8 cellular contexts compared by ENCODE assay signal in genomic region chr5:96936431-96937221, GRCh38. TPM values are rescaled to one million over a fixed set of nuclear protein-coding genes. Genes with fewer than 3 reads are reported as not detected.
DNase-seq lines count a peak whose midpoint lies in the region; ATAC-seq and TF ChIP-seq lines count a peak whose summit lies in the region.

No MANE protein-coding gene starts in this region.

- no peak for TF ChIP-seq CTCF in KMS-11 (conservative IDR thresholded peaks at IDR 0.05; ENCODE audit: low read depth, low read length)

- H3K9ac ChIP-seq in KMS-11: peak overlapping the region; percentile 88; the same call in 1 of the 2 replicates

- no peaks in the 10 kb centered on the region for H3K27me3 ChIP-seq in KMS-11 (ENCODE audit: insufficient read depth, low read depth)

- peak; percentile 25 for ATAC-seq in GM21529 (IDR thresholded peaks at IDR 0.05; ENCODE audit: unreplicated experiment)

- peaks cover 48% of the 10 kb centered on the region for H3K4me1 ChIP-seq in KMS-11 (ENCODE audit: low read depth, poor library complexity, severe bottlenecking)

- no peak overlapping the region for H3K4me3 ChIP-seq in KMS-11 (IDR thresholded peaks at IDR 0.05; ENCODE audit: insufficient read depth, low read depth, low read length)

- peak overlapping the region; percentile 86 for H3K27ac ChIP-seq in KMS-11

- H3K79me2 ChIP-seq in KMS-11 (ENCODE audit: insufficient read depth, low read depth): peaks cover 48% of the 10 kb centered on the region

- H2AFZ ChIP-seq in KMS-11 (ENCODE audit: low read depth): peak overlapping the region; percentile 95; the same call in 1 of the 2 replicates

- DNase-seq in DMS79 treated with DMSO at 0.1 percent for 48 hours (lab: John Stamatoyannopoulos, UW) (peak; percentile 51), dermis blood vessel endothelial cell (peak; percentile 51), lung microvascular endothelial cell (ENCODE audit: low read depth in 2 of 2) (peak; percentile 33 to 43), middle frontal gyrus (ENCODE audit: extremely low spot score, low spot score) (no peak)
- DNase-seq in activated CD4-positive, alpha-beta T cell treated with anti-CD3 and anti-CD28 coated beads for 48 hours: peak; percentile 66
- peak; percentile 27 for DNase-seq in stimulated activated CD8-positive, alpha-beta memory T cell treated with anti-CD3 and anti-CD28 coated beads, Interleukin-15, amount 100 ng/mL, for 24 hours (ENCODE audit: low read depth)

- no peaks in the 10 kb centered on the region for H3K36me3 ChIP-seq in KMS-11 (ENCODE audit: insufficient read depth)

- no peaks in the 10 kb centered on the region for H4K20me1 ChIP-seq in KMS-11 (ENCODE audit: insufficient read depth)

- H3K4me2 ChIP-seq in KMS-11: peak overlapping the region; percentile 79

RNA-seq across cellular contexts. Expression of gene LNPEP, which starts 0.7 kb away (rescaled TPM):
- 48.3 and 57.9 TPM in 2 replicates for total RNA-seq in dermis blood vessel endothelial cell
- total RNA-seq in lung microvascular endothelial cell: 24.0 and 26.6 TPM in 2 replicates
